ENCODE assay signal across 8 cellular contexts in genomic region chr6:31128093-31128676, GRCh38. TPM values are rescaled to one million over a fixed set of nuclear protein-coding genes. Genes with fewer than 3 reads are reported as not detected.
A peak's percentile ranks its signal among the peaks of the same experiment; 100 is the strongest.
DNase-seq lines count a peak whose midpoint lies in the region; ATAC-seq and TF ChIP-seq lines count a peak whose summit lies in the region.

No MANE protein-coding gene starts in this region.

- H3K27ac Mint-ChIP-seq in WTC11: peak overlapping the region; percentile 2; the same call in 1 of the 2 replicates

- peaks cover 10% of the 10 kb centered on the region for H3K27me3 Mint-ChIP-seq in WTC11 (ENCODE audit: low read depth)

- 13% methylated on average over 8 of the region's 8 CpGs for WGBS in mammary epithelial cell (ENCODE audit: low coverage, missing lambda C conversion rate)
- under 1% methylated on average over 8 of the region's 8 CpGs for WGBS in right lobe of liver (ENCODE audit: insufficient coverage, low coverage, low lambda C conversion rate, missing lambda C conversion rate)

- peaks cover 42% of the 10 kb centered on the region for H3K4me1 Mint-ChIP-seq in WTC11

- BruUV-seq in mammary epithelial cell (replicated peaks; lab: Mats Ljungman, UMichigan): no TSS peak

- H4K20me1 ChIP-seq in MM.1S (ENCODE audit: insufficient read depth, low read length): no peaks in the 10 kb centered on the region
- H4K20me1 ChIP-seq in mammary epithelial cell (ENCODE audit: insufficient read depth, low read length): no peaks in the 10 kb centered on the region

- DNase-seq in GM03348 (ENCODE audit: low spot score): peak; percentile 63
- DNase-seq in MM.1S: peak; percentile 71
- DNase-seq in WTC11 (ENCODE audit: low spot score): peak; percentile 88
- DNase-seq in mammary epithelial cell: peak; percentile 46
- DNase-seq in right lobe of liver: peak in 2 of 3 donors; percentile 64
- peak; percentile 60 for DNase-seq in stimulated activated CD8-positive, alpha-beta memory T cell treated with anti-CD3 and anti-CD28 coated beads, Interleukin-15, amount 100 ng/mL, for 1 hour (ENCODE audit: low read depth)
- DNase-seq in NCI-H524 treated with DMSO at 0.1 percent for 48 hours (lab: John Stamatoyannopoulos, UW): no peak

- H3K79me2 ChIP-seq in MM.1S (ENCODE audit: low read length) (no peaks in the 10 kb centered on the region), mammary epithelial cell (ENCODE audit: insufficient read depth, low read length) (no peaks in the 10 kb centered on the region)

- H3K9me3 Mint-ChIP-seq in WTC11: peaks cover 4% of the 10 kb centered on the region; the same call in 1 of the 2 replicates

- ATAC-seq in WTC11 (peak; percentile 75), right lobe of liver (peak; percentile 81 to 89 (median 82)), HG03521 (IDR thresholded peaks at IDR 0.05; ENCODE audit: unreplicated experiment) (no peak)

- intact Hi-C loops in mammary epithelial cell (cut with micrococcal nuclease) (loop anchor here (1.0 to 5.0 kb wide), 3 partner anchors 41 to 396 kb away; no protein-coding TSS in a partner anchor), right lobe of liver (cut with DNase I) (no loop called here)

- H3K4me1 ChIP-seq in MM.1S (ENCODE audit: low read length) (0 out of 2 replicates have a peak, but pooled peaks cover 3% of the 10 kb centered on the region), mammary epithelial cell (ENCODE audit: insufficient read depth, low read length) (peaks cover 38% of the 10 kb centered on the region), right lobe of liver (no peaks in the 10 kb centered on the region)

- H3K27me3 ChIP-seq in MM.1S (replicated peaks; ENCODE audit: insufficient read depth, low read length) (peaks cover 15% of the 10 kb centered on the region), mammary epithelial cell (ENCODE audit: insufficient read depth, low read length) (no peaks in the 10 kb centered on the region), right lobe of liver (no peaks in the 10 kb centered on the region)

- H3K4me3 Mint-ChIP-seq in WTC11: no peak overlapping the region

- POLR2A ChIA-PET in WTC11 (lab: Charles Lee): no interaction called here

- H3K36me3 ChIP-seq in MM.1S (replicated peaks; ENCODE audit: insufficient read depth, low read length) (no peaks in the 10 kb centered on the region), mammary epithelial cell (ENCODE audit: insufficient read depth, low read length) (no peaks in the 10 kb centered on the region), right lobe of liver (no peaks in the 10 kb centered on the region)

- no peaks in the 10 kb centered on the region for H3K36me3 Mint-ChIP-seq in WTC11

- dilution Hi-C loops in mammary epithelial cell (cut with HindIII; ENCODE audit: low sequenced_read_pairs): no loop called here

- no peaks in the 10 kb centered on the region for H3K9me2 ChIP-seq in MM.1S (replicated peaks; ENCODE audit: insufficient read depth, low read length)

- H3K9ac ChIP-seq in MM.1S (ENCODE audit: low read length): no peak overlapping the region
- no peak overlapping the region for H3K9ac ChIP-seq in mammary epithelial cell (ENCODE audit: insufficient read depth, low read length)

- H3K27ac ChIP-seq in MM.1S (ENCODE audit: low read length) (no peak overlapping the region), mammary epithelial cell (ENCODE audit: insufficient read depth, low read depth, low read length) (no peak overlapping the region), right lobe of liver (no peak overlapping the region)

- peak overlapping the region; percentile 26; the same call in 1 of the 2 replicates for H3K4me2 ChIP-seq in MM.1S (ENCODE audit: low read depth, low read length)
- H3K4me2 ChIP-seq in mammary epithelial cell (ENCODE audit: insufficient read depth, low read depth, low read length): no peak overlapping the region

- TF ChIP-seq POLR2A in right lobe of liver (IDR thresholded peaks at IDR 0.05): no peak

- H2AFZ ChIP-seq in MM.1S (ENCODE audit: low read length) (peak overlapping the region; percentile 75), mammary epithelial cell (ENCODE audit: low read depth, low read length) (no peak overlapping the region)

- no peaks in the 10 kb centered on the region for H3F3A ChIP-seq in MM.1S (ENCODE audit: insufficient read depth, low read length)

- CTCF ChIA-PET in WTC11 (lab: Charles Lee): interaction anchor here (1.2 to 6.8 kb wide), 11 partner anchors 9 to 239 kb away, joined by 4 to 90 read pairs (median 9); partner anchors contain the start of genes C6orf15 and PSORS1C1
- CTCF ChIA-PET in mammary epithelial cell (lab: Charles Lee; ENCODE audit: low non-redundant PET): interaction anchor here (0.7 kb wide), 2 partner anchors 18 to 75 kb away, joined by 3 to 4 read pairs; no protein-coding TSS in a partner anchor

- in situ Hi-C loops in mammary epithelial cell (cut with MboI; ENCODE audit: low sequenced_read_pairs in 2 of 2): no loop called here

- no peak overlapping the region for H3K4me3 ChIP-seq in MM.1S (ENCODE audit: low read length)
- no peak overlapping the region for H3K4me3 ChIP-seq in mammary epithelial cell (replicated peaks in 1 of 3; ENCODE audit: insufficient read depth in 1 of 3, low read depth in 2 of 3, low read length in 3 of 3)
- no peak overlapping the region for H3K4me3 ChIP-seq in right lobe of liver

- TF ChIP-seq CTCF in MM.1S (IDR thresholded peaks at IDR 0.05; ENCODE audit: low read length) (peak; percentile 76), WTC11 (IDR thresholded peaks at IDR 0.05) (peak; percentile 90), mammary epithelial cell (conservative IDR thresholded peaks at IDR 0.05 in 1 of 2, IDR thresholded peaks at IDR 0.05 in 1 of 2; ENCODE audit: extremely low read depth in 1 of 2, insufficient read depth in 1 of 2, low read depth in 1 of 2, low read length in 2 of 2) (peak; percentile 82 to 90), right lobe of liver (IDR thresholded peaks at IDR 0.05) (peak; percentile 54 to 89 (median 83))

- H3K9me3 ChIP-seq in MM.1S (replicated peaks; ENCODE audit: insufficient read depth, low read length) (no peaks in the 10 kb centered on the region), mammary epithelial cell (replicated peaks; ENCODE audit: insufficient read depth, low read length) (no peaks in the 10 kb centered on the region), right lobe of liver (no peaks in the 10 kb centered on the region)

TF ChIP-seq in WTC11, 78 proteins besides CTCF, POLR2A, EP300 and RAD21 (continues in another document):
- no peak for TF ChIP-seq ZNF121 (CRISPR knock-in tag; IDR thresholded peaks at IDR 0.05)
- TF ChIP-seq CDX4 (CRISPR knock-in tag; IDR thresholded peaks at IDR 0.05; ENCODE audit: borderline replicate concordance): no peak
- no peak for TF ChIP-seq USF1 (CRISPR knock-in tag; IDR thresholded peaks at IDR 0.05)
- TF ChIP-seq CREB1 (CRISPR knock-in tag; IDR thresholded peaks at IDR 0.05): no peak
- no peak for TF ChIP-seq NFE2L1 (CRISPR knock-in tag; IDR thresholded peaks at IDR 0.05)
- no peak for TF ChIP-seq SP1 (CRISPR knock-in tag; conservative IDR thresholded peaks at IDR 0.05)
- TF ChIP-seq CBFB (CRISPR knock-in tag; IDR thresholded peaks at IDR 0.05; ENCODE audit: low read depth): no peak
- TF ChIP-seq ZNF263 (CRISPR knock-in tag; IDR thresholded peaks at IDR 0.05; ENCODE audit: low read depth): no peak
- no peak for TF ChIP-seq ZNF138 (CRISPR knock-in tag; conservative IDR thresholded peaks at IDR 0.05)
- no peak for TF ChIP-seq E2F4 (CRISPR knock-in tag; IDR thresholded peaks at IDR 0.05; ENCODE audit: borderline replicate concordance, low read depth)

RNA-seq across cellular contexts. Expression of gene CDSN, which starts 7.9 kb away (rescaled TPM):
- total RNA-seq in WTC11 (2021) (not detected in 3 replicates), mammary epithelial cell (1 to 10 TPM in 1 of 2 donors, under 1 TPM in 1; 0.80 to 1.2 TPM), right lobe of liver (not detected)
- 2.8 TPM for polyA plus RNA-seq in mammary epithelial cell
- 4.7 TPM for polyA minus RNA-seq in mammary epithelial cell

RNA-seq across cellular contexts. Expression of gene PSORS1C2, which starts 10.7 kb away (rescaled TPM):
- total RNA-seq in WTC11 (2021) (0.55 to 0.85 TPM (median 0.78 TPM) in 3 replicates), mammary epithelial cell (not detected), right lobe of liver (not detected)
- polyA plus RNA-seq in mammary epithelial cell: not detected
- polyA minus RNA-seq in mammary epithelial cell: not detected

RNA-seq across cellular contexts. Expression of gene PSORS1C1, which starts 13.6 kb away (rescaled TPM):
- total RNA-seq in WTC11 (2021) (0.11 to 0.66 TPM (median 0.34 TPM) in 3 replicates), mammary epithelial cell (10 to 100 TPM in 1 of 2 donors, 1 to 10 TPM in 1; 3.7 to 19.6 TPM), right lobe of liver (under 1 TPM in 2 of 6 experiments, not detected in 4; 0.07 to 0.42 TPM)
- polyA plus RNA-seq in mammary epithelial cell: 3.3 TPM
- polyA minus RNA-seq in mammary epithelial cell: 6.3 TPM

RNA-seq across cellular contexts. Expression of gene C6orf15, which starts 15.8 kb away (rescaled TPM):
- not detected in 3 replicates for total RNA-seq in WTC11 (2021)
- total RNA-seq in mammary epithelial cell: 1 to 10 TPM in 1 of 2 donors, not detected in 1; 9.3 TPM
- 0.24 TPM for polyA plus RNA-seq in mammary epithelial cell
- not detected for polyA minus RNA-seq in mammary epithelial cell
- not detected for total RNA-seq in right lobe of liver

RNA-seq across cellular contexts. Expression of gene CCHCR1, which starts 29.4 kb away (rescaled TPM):
- total RNA-seq in WTC11 (2021) (58.7 to 62.6 TPM (median 61.4 TPM) in 3 replicates), mammary epithelial cell (10 to 100 TPM; 12.8 to 24.0 TPM), right lobe of liver (1 to 10 TPM; 6.0 to 9.1 (median 8.0) TPM)
- polyA plus RNA-seq in mammary epithelial cell: 15.0 TPM
- 15.7 TPM for polyA minus RNA-seq in mammary epithelial cell
